1 cellular context compared by ENCODE assay signal in the genomic region with DNA sequence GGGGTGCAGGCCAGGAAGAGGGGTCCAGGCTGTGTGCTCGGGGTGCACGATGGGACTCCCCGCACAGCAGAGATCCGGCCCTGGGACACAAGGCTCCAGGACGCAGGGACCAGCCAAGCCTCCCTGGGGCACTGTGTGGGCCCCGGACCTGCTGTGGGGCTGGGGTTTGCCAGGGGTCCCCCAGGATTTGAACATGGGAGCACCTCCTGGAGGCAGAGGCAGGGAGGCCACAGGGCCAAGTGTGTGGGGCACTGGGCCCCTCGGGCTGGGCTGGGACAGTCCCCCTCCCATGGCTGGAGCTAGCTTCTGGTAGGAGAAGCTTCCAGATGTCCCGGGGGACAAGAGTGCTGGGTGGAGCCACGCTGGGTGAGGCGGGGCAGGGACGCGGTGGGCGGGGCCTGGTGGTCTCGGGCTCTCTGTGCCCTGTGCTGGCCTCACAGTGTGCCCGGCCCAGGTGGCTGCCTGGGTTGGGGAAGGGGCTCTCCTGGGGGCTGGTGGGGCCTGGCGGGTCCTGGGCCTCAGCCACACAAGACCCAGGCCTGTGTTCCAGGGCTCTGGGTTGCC.
TF ChIP-seq lines count a peak whose summit lies in the region.

No MANE protein-coding gene starts in this region.

TF ChIP-seq in HCT116, 20 proteins besides CTCF, POLR2A, EP300 and RAD21:
- TF ChIP-seq, protein P1, sequence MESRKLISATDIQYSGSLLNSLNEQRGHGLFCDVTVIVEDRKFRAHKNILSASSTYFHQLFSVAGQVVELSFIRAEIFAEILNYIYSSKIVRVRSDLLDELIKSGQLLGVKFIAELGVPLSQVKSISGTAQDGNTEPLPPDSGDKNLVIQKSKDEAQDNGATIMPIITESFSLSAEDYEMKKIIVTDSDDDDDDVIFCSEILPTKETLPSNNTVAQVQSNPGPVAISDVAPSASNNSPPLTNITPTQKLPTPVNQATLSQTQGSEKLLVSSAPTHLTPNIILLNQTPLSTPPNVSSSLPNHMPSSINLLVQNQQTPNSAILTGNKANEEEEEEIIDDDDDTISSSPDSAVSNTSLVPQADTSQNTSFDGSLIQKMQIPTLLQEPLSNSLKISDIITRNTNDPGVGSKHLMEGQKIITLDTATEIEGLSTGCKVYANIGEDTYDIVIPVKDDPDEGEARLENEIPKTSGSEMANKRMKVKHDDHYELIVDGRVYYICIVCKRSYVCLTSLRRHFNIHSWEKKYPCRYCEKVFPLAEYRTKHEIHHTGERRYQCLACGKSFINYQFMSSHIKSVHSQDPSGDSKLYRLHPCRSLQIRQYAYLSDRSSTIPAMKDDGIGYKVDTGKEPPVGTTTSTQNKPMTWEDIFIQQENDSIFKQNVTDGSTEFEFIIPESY (IDR thresholded peaks at IDR 0.05; ENCODE audit: extremely low read depth, insufficient replicate concordance, low read length), result no peak
